ENCODE assay signal across 23 cellular contexts in genomic region chr2:229815342-229815741, GRCh38.
DNase-seq lines count a peak whose midpoint lies in the region; ATAC-seq and TF ChIP-seq lines count a peak whose summit lies in the region.
"Had no signal": no experiment of that assay in that cellular context is flagged by ENCODE, and none has a peak within 500 bp of the region (broad histone marks: within the 10 kb centered on the region; RNA-seq: fewer than 3 reads in every experiment).

No MANE protein-coding gene starts in this region.

- H3K27me3 ChIP-seq in IMR-90 (ENCODE audit: control insufficient read depth, insufficient read depth, low read length) (no peaks in the 10 kb centered on the region), neuronal stem cell (ENCODE audit: control insufficient read depth in 3 of 3, insufficient read depth in 3 of 3, low read depth in 1 of 3, low read length in 3 of 3) (no peaks in the 10 kb centered on the region)
- H3K27me3 ChIP-seq: ascending aorta, hepatocyte had no signal

- H2AK9ac ChIP-seq in IMR-90 (replicated peaks; ENCODE audit: low read depth, low read length, poor library complexity) = no peak overlapping the region

- intact Hi-C loops in IMR-90 (cut with micrococcal nuclease) = no loop called here

- CTCF ChIA-PET in IMR-90 (lab: Yijun Ruan, JAX) = interaction anchor here (1.4 kb wide), 1 partner anchor 14 kb away, joined by 9 read pairs; no protein-coding TSS in a partner anchor

- H3K18ac ChIP-seq in IMR-90 (ENCODE audit: low read depth, low read length) = no peak overlapping the region
- no peak overlapping the region for H3K18ac ChIP-seq in neuronal stem cell (ENCODE audit: low read length)

- in situ Hi-C loops in IMR-90 (cut with MboI; ENCODE audit: low sequenced_read_pairs) = loop anchor here (25.0 kb wide), 2 partner anchors 347 to 797 kb away; no protein-coding TSS in a partner anchor

- no peak for TF ChIP-seq CTCF in IMR-90 (conservative IDR thresholded peaks at IDR 0.05; ENCODE audit: low read depth, low read length)
- no peak for TF ChIP-seq CTCF in foreskin fibroblast (IDR thresholded peaks at IDR 0.05; ENCODE audit: low read depth, low read length)

- dilution Hi-C loops in IMR-90 (cut with HindIII; ENCODE audit: low sequenced_read_pairs, unreplicated experiment) = no loop called here

- H4K91ac ChIP-seq in IMR-90 (ENCODE audit: insufficient read depth, low read depth, low read length) = no peak overlapping the region
- H4K91ac ChIP-seq in neuronal stem cell (ENCODE audit: low read depth, low read length, poor library complexity) = no peak overlapping the region

- no peak overlapping the region for H2BK20ac ChIP-seq in IMR-90 (ENCODE audit: low read depth, low read length)

- peaks cover 2% of the 10 kb centered on the region; the same call in 1 of the 2 replicates for H3K4me1 ChIP-seq in IMR-90 (ENCODE audit: control insufficient read depth, insufficient read depth, low read length)
- no peaks in the 10 kb centered on the region for H3K4me1 ChIP-seq in neuronal stem cell (ENCODE audit: control insufficient read depth in 2 of 2, insufficient read depth in 1 of 2, low read depth in 1 of 2, low read length in 2 of 2)

- H3K36me3 ChIP-seq in IMR-90 (ENCODE audit: control insufficient read depth, insufficient read depth, low read length) (peaks cover 12% of the 10 kb centered on the region), neuronal stem cell (replicated peaks in 1 of 2; ENCODE audit: control insufficient read depth in 2 of 2, insufficient read depth in 2 of 2, low read length in 2 of 2) (peaks cover 5 to 96% of the 10 kb centered on the region in 2 donors)

- TF ChIP-seq POLR2A in IMR-90 (IDR thresholded peaks at IDR 0.05; ENCODE audit: low read depth, low read length) = no peak

- no peak overlapping the region for H3K56ac ChIP-seq in IMR-90 (ENCODE audit: extremely low read depth, insufficient read depth, low read length)

- H2BK12ac ChIP-seq in neuronal stem cell (ENCODE audit: low read length) = no peak overlapping the region

- POLR2A ChIA-PET in IMR-90 (lab: Charles Lee; ENCODE audit: unreplicated experiment) = no interaction called here

- H3K27ac ChIP-seq in IMR-90 (ENCODE audit: insufficient read depth, low read length) (no peak overlapping the region), neuronal stem cell (replicated peaks; ENCODE audit: low read length) (no peak overlapping the region)
- H3K27ac ChIP-seq: ascending aorta, hepatocyte, thoracic aorta had no signal

- no peak overlapping the region for H2BK5ac ChIP-seq in IMR-90 (ENCODE audit: low read depth, low read length, poor library complexity, severe bottlenecking)
- no peak overlapping the region for H2BK5ac ChIP-seq in neuronal stem cell (ENCODE audit: low read length)

- H3K9ac ChIP-seq in IMR-90 (ENCODE audit: low read depth, low read length) (no peak overlapping the region), neuronal stem cell (ENCODE audit: low read depth, low read length, poor library complexity) (no peak overlapping the region)

- H3K23ac ChIP-seq in IMR-90 (ENCODE audit: low read depth, low read length) (no peak overlapping the region), neuronal stem cell (ENCODE audit: low read depth, low read length, poor library complexity) (no peak overlapping the region)

- H2BK120ac ChIP-seq in IMR-90 (ENCODE audit: low read depth, low read length) = no peak overlapping the region
- H2BK120ac ChIP-seq in neuronal stem cell (ENCODE audit: low read depth, low read length) = no peak overlapping the region

- no peaks in the 10 kb centered on the region for H3K9me1 ChIP-seq in IMR-90 (ENCODE audit: insufficient read depth, low read length)

- TF ChIP-seq RAD21 in IMR-90 (IDR thresholded peaks at IDR 0.05; ENCODE audit: low read length) = no peak

- H2AK5ac ChIP-seq in IMR-90 (ENCODE audit: low read depth, low read length) (no peak overlapping the region), neuronal stem cell (ENCODE audit: low read depth, low read length) (no peak overlapping the region)

- H4K8ac ChIP-seq in IMR-90 (ENCODE audit: low read depth in 2 of 2, low read length in 2 of 2) (no peak overlapping the region), neuronal stem cell (ENCODE audit: low read depth, low read length) (no peak overlapping the region)

- H3K9me3 ChIP-seq in IMR-90 (ENCODE audit: control insufficient read depth, insufficient read depth, low read length) = no peaks in the 10 kb centered on the region
- H3K9me3 ChIP-seq in neuronal stem cell (replicated peaks in 1 of 2; ENCODE audit: control insufficient read depth in 2 of 2, insufficient read depth in 1 of 2, low read depth in 1 of 2, low read length in 2 of 2) = no peaks in the 10 kb centered on the region
- H3K9me3 ChIP-seq: ascending aorta, thoracic aorta had no signal

- ATAC-seq in IMR-90 (ENCODE audit: low read depth) = no peak; the same call in 1 of the 2 replicates
- ATAC-seq: left ventricle myocardium superior, right cardiac atrium had no signal

- no peak overlapping the region for H3K4me3 ChIP-seq in IMR-90 (ENCODE audit: insufficient read depth, low read depth, low read length)
- H3K4me3 ChIP-seq in neuronal stem cell (ENCODE audit: low read length in 2 of 2) = no peak overlapping the region
- no peak overlapping the region for H3K4me3 ChIP-seq in foreskin fibroblast (ENCODE audit: low read depth in 1 of 2, low read length in 2 of 2)
- H3K4me3 ChIP-seq: ascending aorta, hepatocyte, thoracic aorta had no signal

- H3K4ac ChIP-seq in IMR-90 (ENCODE audit: low read depth, low read length) (no peak overlapping the region), neuronal stem cell (ENCODE audit: low read length) (no peak overlapping the region)

- H3K14ac ChIP-seq in IMR-90 (replicated peaks; ENCODE audit: low read depth, low read length) = no peak overlapping the region
- no peak overlapping the region for H3K14ac ChIP-seq in neuronal stem cell (ENCODE audit: low read length)

- no TSS peak for BruUV-seq in IMR-90 (replicated peaks; lab: Mats Ljungman, UMichigan)

- peaks cover 3% of the 10 kb centered on the region; the same call in 1 of the 2 replicates for H4K20me1 ChIP-seq in IMR-90 (ENCODE audit: insufficient read depth, low read length)

- H3K4me2 ChIP-seq in IMR-90 (ENCODE audit: low read depth, low read length) = no peak overlapping the region
- no peak overlapping the region for H3K4me2 ChIP-seq in neuronal stem cell (ENCODE audit: insufficient read depth, low read length, poor library complexity, severe bottlenecking)
- H3K4me2 ChIP-seq: hepatocyte had no signal

- WGBS in IMR-90 (ENCODE audit: extremely low coverage in 2 of 2, insufficient read length in 1 of 2), 2 experiments = 27% methylated on average over 3 of the region's 4 CpGs; no CpG with 5 or more reads in 1 of the 2 experiments
- no CpG with 5 or more reads among the region's 4 CpGs for WGBS in neuronal stem cell (ENCODE audit: extremely low coverage in 2 of 2, insufficient read length in 2 of 2, insufficient replicate concordance in 1 of 2), 2 donors

- H2BK15ac ChIP-seq in IMR-90 (ENCODE audit: low read depth, low read length) = no peak overlapping the region
- H2BK15ac ChIP-seq in neuronal stem cell (ENCODE audit: low read length) = no peak overlapping the region

- no peak overlapping the region for H4K5ac ChIP-seq in IMR-90 (ENCODE audit: low read depth, low read length)

- H2AFZ ChIP-seq in IMR-90 (replicated peaks; ENCODE audit: low read length, poor library complexity) = no peak overlapping the region
- no peak overlapping the region for H2AFZ ChIP-seq in neuronal stem cell (ENCODE audit: low read length)
- H2AFZ ChIP-seq: hepatocyte had no signal

- H3K79me1 ChIP-seq in IMR-90 (ENCODE audit: low read depth in 1 of 2, low read length in 2 of 2) (peaks cover 7 to 12% of the 10 kb centered on the region in 2 experiments; a peak in 3 of 4 replicates), neuronal stem cell (ENCODE audit: low read depth, low read length) (no peaks in the 10 kb centered on the region)

- DNase-seq in IMR-90 = peak; percentile 58
- peak; percentile 72 for DNase-seq in amniotic epithelial cell (ENCODE audit: low read depth)
- peak; percentile 53 for DNase-seq in iris pigment epithelial cell (ENCODE audit: low read depth)
- no peak for DNase-seq in Ammon's horn (ENCODE audit: low spot score)
- DNase-seq in neuronal stem cell (ENCODE audit: low spot score) = no peak
- DNase-seq in SHP77 treated with DMSO at 0.1 percent for 48 hours (lab: John Stamatoyannopoulos, UW) = no peak
- no peak for DNase-seq in foreskin fibroblast
- DNase-seq: activated CD4-positive, alpha-beta T cell treated with anti-CD3 and anti-CD28 coated beads, Interleukin-2, amount 50 U/mL, for 48 hours; activated CD4-positive, CD25-positive, alpha-beta regulatory T cell; activated CD8-positive, alpha-beta memory T cell treated with anti-CD3 and anti-CD28 coated beads, Interleukin-2, amount 50 U/mL, for 48 hours; AML-193; DMS53; GF-D8; Karpas-422; left ventricle myocardium superior; NCI-H187 treated with DMSO at 0.1 percent for 48 hours; NCI-H774; right cardiac atrium; stimulated activated naive CD4-positive, alpha-beta T cell treated with Interleukin-2 at 50 U/mL for 16 hours; SW 1271 had no signal

TF ChIP-seq in IMR-90, 13 proteins besides CTCF, POLR2A, EP300 and RAD21 (continues in another document):
- no peak for TF ChIP-seq NFE2L2 (IDR thresholded peaks at IDR 0.05; ENCODE audit: low read depth, low read length)
- no peak for TF ChIP-seq RFX5 (IDR thresholded peaks at IDR 0.05; ENCODE audit: low read depth, low read length)
- no peak for TF ChIP-seq RCOR1 (IDR thresholded peaks at IDR 0.05; ENCODE audit: insufficient replicate concordance, low read length)
- no peak for TF ChIP-seq FOS (IDR thresholded peaks at IDR 0.05; ENCODE audit: low read depth, low read length)
- no peak for TF ChIP-seq ELK1 (IDR thresholded peaks at IDR 0.05; ENCODE audit: borderline replicate concordance, low read depth, low read length)
- no peak for TF ChIP-seq MAFK (IDR thresholded peaks at IDR 0.05; ENCODE audit: low read depth, low read length)
- TF ChIP-seq CEBPB (IDR thresholded peaks at IDR 0.05; ENCODE audit: low read depth, low read length) = no peak
- no peak for TF ChIP-seq MAZ (IDR thresholded peaks at IDR 0.05; ENCODE audit: borderline replicate concordance, low read depth, low read length)
- no peak for TF ChIP-seq MXI1 (IDR thresholded peaks at IDR 0.05; ENCODE audit: borderline replicate concordance, low read depth, low read length)
- TF ChIP-seq SMC3 (IDR thresholded peaks at IDR 0.05; ENCODE audit: low read depth, low read length) = no peak
- no peak for TF ChIP-seq CHD1 (IDR thresholded peaks at IDR 0.05; ENCODE audit: low read depth, low read length)

Comparison
In these comparisons a context has a peak if more than half of its experiments do, and no peak if none do; other contexts are left out.
1. DNase-seq: peak in IMR-90 (single experiment), amniotic epithelial cell (single experiment) and iris pigment epithelial cell (single experiment); none in Ammon's horn (single experiment), neuronal stem cell (single experiment), SHP77 treated with DMSO at 0.1 percent for 48 hours (single experiment) and foreskin fibroblast (0 of 2).